Comparison of ENCODE assay signal across 8 cellular contexts in the genomic region with DNA sequence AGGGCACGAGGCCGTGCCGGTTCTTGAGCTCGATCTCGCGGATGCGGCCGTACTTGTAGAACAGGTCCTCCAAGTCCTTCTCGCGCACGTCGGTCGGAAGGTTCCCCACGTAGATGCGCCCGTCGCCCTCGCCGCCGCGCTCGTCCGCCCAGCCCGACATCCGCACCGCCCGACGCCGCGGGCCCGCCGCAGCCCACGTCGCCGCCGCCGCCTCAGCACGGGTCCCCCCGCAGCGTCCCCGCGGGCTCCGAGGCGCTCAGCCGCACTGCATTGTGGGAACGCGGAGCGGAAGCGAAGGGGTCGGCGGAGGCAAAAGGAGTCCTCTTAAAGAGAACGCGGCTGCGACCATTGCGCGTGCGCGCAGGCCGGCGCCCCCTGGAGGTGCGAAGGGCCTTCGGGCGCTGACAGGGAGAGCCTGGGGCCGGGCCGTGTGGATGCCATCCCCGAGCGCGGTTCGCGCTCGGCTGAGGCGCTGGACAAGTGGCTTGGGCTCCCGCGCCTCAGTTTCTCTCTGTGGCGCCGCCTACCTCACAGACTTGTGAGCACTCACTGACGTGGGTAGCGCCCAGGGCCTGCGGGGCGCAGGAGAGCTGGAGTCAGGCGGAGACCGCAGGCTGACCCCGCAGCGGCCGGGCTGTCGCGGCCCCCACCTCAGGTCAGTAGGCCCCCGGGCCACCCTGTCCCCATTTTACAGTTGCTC. TPM values are rescaled to one million over a fixed set of nuclear protein-coding genes. Genes with fewer than 3 reads are reported as not detected.
DNase-seq lines count a peak whose midpoint lies in the region; ATAC-seq and TF ChIP-seq lines count a peak whose summit lies in the region.

A gene with protein sequence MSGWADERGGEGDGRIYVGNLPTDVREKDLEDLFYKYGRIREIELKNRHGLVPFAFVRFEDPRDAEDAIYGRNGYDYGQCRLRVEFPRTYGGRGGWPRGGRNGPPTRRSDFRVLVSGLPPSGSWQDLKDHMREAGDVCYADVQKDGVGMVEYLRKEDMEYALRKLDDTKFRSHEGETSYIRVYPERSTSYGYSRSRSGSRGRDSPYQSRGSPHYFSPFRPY (minus strand): TSS at position 299 of the 700 bp plus-strand sequence. CDS start 139 bp downstream, at position 160.

- TF ChIP-seq CTCF in DOHH2 (IDR thresholded peaks at IDR 0.05; ENCODE audit: low read depth, low read length, poor library complexity, severe bottlenecking) (peak; percentile 89), fibroblast of lung (conservative IDR thresholded peaks at IDR 0.05 in 1 of 2, IDR thresholded peaks at IDR 0.05 in 1 of 2; ENCODE audit: low read depth in 1 of 2, low read length in 2 of 2) (peak; percentile 71 to 81)

- H3K27ac ChIP-seq in DOHH2 (ENCODE audit: low read depth, low read length) (peak within 1 kb of the TSS; percentile 66), GM23248 (peak within 1 kb of the TSS; percentile 79), fibroblast of lung (ENCODE audit: insufficient read depth, low read length) (peak within 1 kb of the TSS; percentile 76)

- H3K27me3 ChIP-seq in DOHH2 (ENCODE audit: control insufficient read depth, low read length) (no peaks in the 10 kb centered on the region), GM23248 (replicated peaks; ENCODE audit: insufficient read depth) (no peaks in the 10 kb centered on the region), fibroblast of lung (ENCODE audit: control insufficient read depth, insufficient read depth, low read length) (no peaks in the 10 kb centered on the region)

- H4K20me1 ChIP-seq in DOHH2 (ENCODE audit: control insufficient read depth, insufficient read depth, low read depth, low read length) (peaks cover 36% of the 10 kb centered on the region), GM23248 (ENCODE audit: insufficient read depth) (peaks cover 6% of the 10 kb centered on the region; the same call in 1 of the 2 replicates), fibroblast of lung (ENCODE audit: control insufficient read depth, extremely low read depth, insufficient read depth, low read length) (peaks cover 5% of the 10 kb centered on the region)

- H3K27ac Mint-ChIP-seq in activated T-helper 1 cell treated with anti-CD3 and anti-CD28 coated beads, Interleukin-12 subunit alpha, Interleukin-12 subunit beta, Interleukin-2, Interleukin-4 antibody, amounts not matched to agents 30 ng/mL and 10 ng/mL and 1 ng/mL, durations not matched to agents 14 hours and 24 hours and 36 hours: peak within 1 kb of the TSS; percentile 87
- H3K27ac Mint-ChIP-seq in naive thymus-derived CD8-positive, alpha-beta T cell: peak within 1 kb of the TSS; percentile 85 to 95 (median 92)

- no peaks in the 10 kb centered on the region for H3K9me2 ChIP-seq in DOHH2 (replicated peaks; ENCODE audit: control insufficient read depth, low read length)
- H3K9me2 ChIP-seq in GM23248 (ENCODE audit: insufficient read depth): no peaks in the 10 kb centered on the region

- in situ Hi-C loops in GM23248 (cut with MboI): no loop called here

- POLR2A ChIA-PET in naive thymus-derived CD8-positive, alpha-beta T cell (lab: Charles Lee): interaction anchor here (0.6 to 5.4 kb wide), 13 partner anchors 10 to 177 kb away, joined by 3 to 52 read pairs (median 6); a partner anchor contains a TSS

- DNase-seq in GM23248 (peak; percentile 98), Kasumi-1 (lab: John Stamatoyannopoulos, UW) (peak; percentile 90 to 91), RKO (ENCODE audit: low spot score) (peak; percentile 97), fibroblast of lung (ENCODE audit: low read depth in 2 of 2) (peak; percentile 95 to 98)
- DNase-seq in activated T-helper 1 cell treated with anti-CD3 and anti-CD28 coated beads, Interleukin-12 subunit alpha, Interleukin-12 subunit beta, Interleukin-2, Interleukin-4 antibody, amounts not matched to agents 30 ng/mL and 10 ng/mL and 1 ng/mL, durations not matched to agents 14 hours and 24 hours and 36 hours (ENCODE audit: low spot score): peak; percentile 97
- peak; percentile 93 to 98 (median 97) for DNase-seq in naive thymus-derived CD8-positive, alpha-beta T cell
- peak; percentile 94 to 97 (median 95) for DNase-seq in stimulated activated naive CD4-positive, alpha-beta T cell (lab: John Stamatoyannopoulos, UW)

- peaks cover 2% of the 10 kb centered on the region for H3K27me3 Mint-ChIP-seq in activated T-helper 1 cell treated with anti-CD3 and anti-CD28 coated beads, Interleukin-12 subunit alpha, Interleukin-12 subunit beta, Interleukin-2, Interleukin-4 antibody, amounts not matched to agents 30 ng/mL and 10 ng/mL and 1 ng/mL, durations not matched to agents 14 hours and 24 hours and 36 hours (ENCODE audit: insufficient read depth)
- no peaks in the 10 kb centered on the region for H3K27me3 Mint-ChIP-seq in naive thymus-derived CD8-positive, alpha-beta T cell

- H3F3A ChIP-seq in DOHH2 (ENCODE audit: control insufficient read depth, insufficient read depth) (peaks cover 16% of the 10 kb centered on the region), GM23248 (ENCODE audit: insufficient read depth) (peaks cover 51% of the 10 kb centered on the region)

- H3K9ac ChIP-seq in GM23248 (peak within 1 kb of the TSS; percentile 89), fibroblast of lung (ENCODE audit: insufficient read depth, low read length) (peak within 1 kb of the TSS; percentile 92)

- peaks cover 27% of the 10 kb centered on the region for H3K36me3 Mint-ChIP-seq in activated T-helper 1 cell treated with anti-CD3 and anti-CD28 coated beads, Interleukin-12 subunit alpha, Interleukin-12 subunit beta, Interleukin-2, Interleukin-4 antibody, amounts not matched to agents 30 ng/mL and 10 ng/mL and 1 ng/mL, durations not matched to agents 14 hours and 24 hours and 36 hours (ENCODE audit: low read depth)
- H3K36me3 Mint-ChIP-seq in naive thymus-derived CD8-positive, alpha-beta T cell: peaks cover 0 to 30% (median 4%) of the 10 kb centered on the region in 3 donors

- peak within 1 kb of the TSS; percentile 98 for H3K4me3 ChIP-seq in DOHH2 (ENCODE audit: low read length)
- peak within 1 kb of the TSS; percentile 92 for H3K4me3 ChIP-seq in GM23248
- H3K4me3 ChIP-seq in fibroblast of lung (replicated peaks in 1 of 4; ENCODE audit: control extremely low read depth in 1 of 4, insufficient read depth in 1 of 4, low read depth in 3 of 4, low read length in 4 of 4): peak within 1 kb of the TSS; percentile 84 to 93 (median 88)

- H3K4me2 ChIP-seq in DOHH2 (ENCODE audit: low read length) (peak within 1 kb of the TSS; percentile 98), GM23248 (ENCODE audit: unreplicated experiment) (peak within 1 kb of the TSS; percentile 94), fibroblast of lung (ENCODE audit: extremely low read depth, insufficient read depth, low read length) (peak within 1 kb of the TSS; percentile 97)

- H3K4me1 ChIP-seq in DOHH2 (ENCODE audit: control insufficient read depth, low read length) (peaks cover 58% of the 10 kb centered on the region), GM23248 (ENCODE audit: insufficient read depth) (peaks cover 40% of the 10 kb centered on the region), fibroblast of lung (ENCODE audit: control insufficient read depth, extremely low read depth, insufficient read depth, low read length) (peaks cover 6% of the 10 kb centered on the region)

- peak within 1 kb of the TSS; percentile 95 for H3K4me3 Mint-ChIP-seq in activated T-helper 1 cell treated with anti-CD3 and anti-CD28 coated beads, Interleukin-12 subunit alpha, Interleukin-12 subunit beta, Interleukin-2, Interleukin-4 antibody, amounts not matched to agents 30 ng/mL and 10 ng/mL and 1 ng/mL, durations not matched to agents 14 hours and 24 hours and 36 hours
- H3K4me3 Mint-ChIP-seq in naive thymus-derived CD8-positive, alpha-beta T cell: peak within 1 kb of the TSS; percentile 86 to 95 (median 92)

- H3K79me2 ChIP-seq in DOHH2 (ENCODE audit: control insufficient read depth, low read length) (peaks cover 93% of the 10 kb centered on the region), GM23248 (ENCODE audit: insufficient read depth) (peaks cover 91% of the 10 kb centered on the region), fibroblast of lung (ENCODE audit: control insufficient read depth, insufficient read depth, low read length) (peaks cover 53% of the 10 kb centered on the region)

- peaks cover 52% of the 10 kb centered on the region for H3K4me1 Mint-ChIP-seq in activated T-helper 1 cell treated with anti-CD3 and anti-CD28 coated beads, Interleukin-12 subunit alpha, Interleukin-12 subunit beta, Interleukin-2, Interleukin-4 antibody, amounts not matched to agents 30 ng/mL and 10 ng/mL and 1 ng/mL, durations not matched to agents 14 hours and 24 hours and 36 hours (ENCODE audit: low read depth)
- H3K4me1 Mint-ChIP-seq in naive thymus-derived CD8-positive, alpha-beta T cell: peaks cover 6 to 60% (median 56%) of the 10 kb centered on the region in 4 donors

- ATAC-seq in naive thymus-derived CD8-positive, alpha-beta T cell: peak; percentile 91 to 92

- no peaks in the 10 kb centered on the region for H3K9me3 ChIP-seq in DOHH2 (ENCODE audit: control insufficient read depth, insufficient read depth, low read length)
- no peaks in the 10 kb centered on the region for H3K9me3 ChIP-seq in GM23248 (ENCODE audit: low read depth)
- H3K9me3 ChIP-seq in fibroblast of lung (ENCODE audit: control insufficient read depth, insufficient read depth, low read depth, low read length): no peaks in the 10 kb centered on the region

- intact Hi-C loops in activated T-helper 1 cell treated with anti-CD3 and anti-CD28 coated beads, Interleukin-12 subunit alpha, Interleukin-12 subunit beta, Interleukin-2, Interleukin-4 antibody, amounts not matched to agents 30 ng/mL and 10 ng/mL and 1 ng/mL, durations not matched to agents 14 hours and 24 hours and 36 hours (cut with micrococcal nuclease): loop anchor here (1.0 to 10.0 kb wide), 6 partner anchors 26 to 269 kb away; a partner anchor contains a TSS

- H2AFZ ChIP-seq in GM23248: peak within 1 kb of the TSS; percentile 97
- H2AFZ ChIP-seq in fibroblast of lung (ENCODE audit: low read length): peak within 1 kb of the TSS; percentile 95

- WGBS in GM23248 (ENCODE audit: low coverage in 1 of 2, low lambda C conversion rate in 2 of 2, missing lambda C conversion rate in 2 of 2), 2 experiments: 1 to 2% methylated on average over 66 to 84 of the region's 88 CpGs

- H3K9me3 Mint-ChIP-seq in activated T-helper 1 cell treated with anti-CD3 and anti-CD28 coated beads, Interleukin-12 subunit alpha, Interleukin-12 subunit beta, Interleukin-2, Interleukin-4 antibody, amounts not matched to agents 30 ng/mL and 10 ng/mL and 1 ng/mL, durations not matched to agents 14 hours and 24 hours and 36 hours: no peaks in the 10 kb centered on the region
- H3K9me3 Mint-ChIP-seq in naive thymus-derived CD8-positive, alpha-beta T cell: no peaks in the 10 kb centered on the region

- peaks cover 49% of the 10 kb centered on the region for H3K36me3 ChIP-seq in DOHH2 (ENCODE audit: control insufficient read depth, low read length)
- peaks cover 19% of the 10 kb centered on the region for H3K36me3 ChIP-seq in GM23248 (ENCODE audit: low read depth)
- peaks cover 3% of the 10 kb centered on the region for H3K36me3 ChIP-seq in fibroblast of lung (ENCODE audit: control insufficient read depth, insufficient read depth, low read length)

RNA-seq across cellular contexts. Expression of the gene that starts here (rescaled TPM):
- 129 and 154 TPM in 2 replicates for total RNA-seq in GM23248 (2014; rRNA removed; shearing (Covaris generic))
- polyA plus RNA-seq in GM23248 (2016; fragmentation: Nextera tagmentation; extraction: Ambion mirVana) (329 and 345 TPM in 2 replicates), fibroblast of lung (150 and 164 TPM in 2 replicates)
- total RNA-seq in activated T-helper 1 cell treated with anti-CD3 and anti-CD28 coated beads, Interleukin-12 subunit alpha, Interleukin-12 subunit beta, Interleukin-2, Interleukin-4 antibody, amounts not matched to agents 30 ng/mL and 10 ng/mL and 1 ng/mL, durations not matched to agents 14 hours and 24 hours and 36 hours: 233 and 239 TPM in 2 replicates
- total RNA-seq in fibroblast of lung: 176 and 188 TPM in 2 replicates
- polyA plus RNA-seq in fibroblast of lung (2012): 184 and 215 TPM in 2 replicates
- 44.1 and 46.0 TPM in 2 replicates for polyA minus RNA-seq in fibroblast of lung (ENCODE audit: low replicate concordance)
- 100 to 1,000 TPM; 157 to 164 TPM for total RNA-seq in naive thymus-derived CD8-positive, alpha-beta T cell
- polyA plus RNA-seq in naive thymus-derived CD8-positive, alpha-beta T cell: 100 to 1,000 TPM; 181 to 198 (median 191) TPM

Comparison
In these comparisons a context has a peak if more than half of its experiments do, and no peak if none do; other contexts are left out.
1. Peak in every context shown above with its lines: DNase-seq, ATAC-seq, H3K4me3 ChIP-seq and H3K27ac ChIP-seq.